ENCODE assay signal across 8 cellular contexts in the genomic region with DNA sequence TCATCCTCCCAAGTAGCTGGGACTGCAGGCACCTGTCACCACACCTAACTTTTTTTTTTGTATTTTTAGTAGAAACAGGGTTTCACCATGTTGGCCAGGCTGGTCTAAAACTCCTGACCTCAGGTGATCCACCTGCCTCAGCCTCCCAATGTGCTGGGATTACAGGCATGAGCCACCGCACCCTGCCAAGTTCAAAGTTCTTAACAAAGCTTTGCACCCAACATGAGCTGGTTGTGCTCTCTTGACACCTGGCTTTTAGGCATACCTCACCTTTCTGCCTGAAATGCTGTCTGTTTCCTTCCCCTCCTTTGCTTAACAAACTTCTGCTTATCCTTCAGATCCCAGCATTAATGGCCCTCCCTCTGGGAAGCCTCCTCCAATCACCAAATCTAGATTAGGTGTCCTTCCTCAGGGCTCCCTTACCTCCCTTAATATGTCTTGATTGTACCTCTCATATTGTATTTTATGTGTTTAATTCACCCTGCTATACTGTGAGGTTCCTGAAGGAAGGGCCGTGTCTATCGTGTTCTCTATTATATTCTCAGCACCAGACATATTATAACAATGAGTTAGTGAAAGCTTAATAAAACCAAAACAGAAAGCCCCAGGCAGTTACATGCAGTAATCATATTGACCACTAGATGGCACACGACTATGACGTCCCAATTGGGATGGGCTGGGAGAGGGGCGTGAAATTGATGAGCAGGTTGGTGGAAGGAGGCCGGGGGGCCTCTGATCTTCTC.
A peak's percentile ranks its signal among the peaks of the same experiment; 100 is the strongest.
DNase-seq lines count a peak whose midpoint lies in the region; ATAC-seq, FAIRE-seq and TF ChIP-seq lines count a peak whose summit lies in the region.

No MANE protein-coding gene starts in this region.

- H3K4me2 ChIP-seq in SU-DHL-6 (ENCODE audit: low read depth, low read length, poor library complexity, severe bottlenecking), result no peak overlapping the region

- H3K4me3 Mint-ChIP-seq in Caco-2 (ENCODE audit: unreplicated experiment) (no peak overlapping the region), nephron progenitor cell (no peak overlapping the region)
- no peak overlapping the region for H3K4me3 Mint-ChIP-seq in activated T-helper 1 cell treated with anti-CD3 and anti-CD28 coated beads, Interleukin-12 subunit alpha, Interleukin-12 subunit beta, Interleukin-2, Interleukin-4 antibody, amounts not matched to agents 30 ng/mL and 10 ng/mL and 1 ng/mL, durations not matched to agents 14 hours and 24 hours and 36 hours

- no TSS peak for BruUV-seq in Caco-2 (replicated peaks; lab: Mats Ljungman, UMichigan)

- H3K9me3 Mint-ChIP-seq in Caco-2 (ENCODE audit: unreplicated experiment) (peaks cover 11% of the 10 kb centered on the region), nephron progenitor cell (peaks cover 35% of the 10 kb centered on the region)
- H3K9me3 Mint-ChIP-seq in activated T-helper 1 cell treated with anti-CD3 and anti-CD28 coated beads, Interleukin-12 subunit alpha, Interleukin-12 subunit beta, Interleukin-2, Interleukin-4 antibody, amounts not matched to agents 30 ng/mL and 10 ng/mL and 1 ng/mL, durations not matched to agents 14 hours and 24 hours and 36 hours, result peaks cover 15% of the 10 kb centered on the region

- CTCF ChIA-PET in Caco-2 (lab: Charles Lee), result interaction anchor here (0.6 to 1.5 kb wide), 11 partner anchors 11 to 161 kb away, joined by 3 to 8 read pairs (median 4); partner anchors contain the start of gene PPARGC1B

- H3K27me3 ChIP-seq in Caco-2 (replicated peaks; ENCODE audit: control insufficient read depth, insufficient read depth, low read length), result no peaks in the 10 kb centered on the region
- H3K27me3 ChIP-seq in SU-DHL-6 (ENCODE audit: low read length), result no peaks in the 10 kb centered on the region

- ATAC-seq in sciatic nerve, result no peak
- no peak for ATAC-seq in GM21723 (IDR thresholded peaks at IDR 0.05; ENCODE audit: unreplicated experiment)

- H3K4me1 ChIP-seq in Caco-2, result no peaks in the 10 kb centered on the region

- TF ChIP-seq CTCF in Caco-2 (IDR thresholded peaks at IDR 0.05; ENCODE audit: insufficient read depth in 1 of 2, low read depth in 1 of 2, low read length in 1 of 2, severe bottlenecking in 1 of 2, unreplicated experiment in 1 of 2) (peak; percentile 78 to 89), SU-DHL-6 (IDR thresholded peaks at IDR 0.05; ENCODE audit: insufficient read depth, low read length, poor library complexity, severe bottlenecking) (peak; percentile 93), nephron progenitor cell (IDR thresholded peaks at IDR 0.05) (peak; percentile 62)

- H3K4me1 Mint-ChIP-seq in Caco-2 (ENCODE audit: low read depth, unreplicated experiment) (no peaks in the 10 kb centered on the region), nephron progenitor cell (peaks cover 21% of the 10 kb centered on the region)
- H3K4me1 Mint-ChIP-seq in activated T-helper 1 cell treated with anti-CD3 and anti-CD28 coated beads, Interleukin-12 subunit alpha, Interleukin-12 subunit beta, Interleukin-2, Interleukin-4 antibody, amounts not matched to agents 30 ng/mL and 10 ng/mL and 1 ng/mL, durations not matched to agents 14 hours and 24 hours and 36 hours (ENCODE audit: low read depth), result peaks cover 4% of the 10 kb centered on the region

- H3K9me3 ChIP-seq in Caco-2 (no peaks in the 10 kb centered on the region), SU-DHL-6 (ENCODE audit: insufficient read depth, low read length) (peaks cover 5% of the 10 kb centered on the region; the same call in 1 of the 2 replicates)

- H3K27ac Mint-ChIP-seq in Caco-2 (ENCODE audit: unreplicated experiment) (no peak overlapping the region), nephron progenitor cell (no peak overlapping the region)
- H3K27ac Mint-ChIP-seq in activated T-helper 1 cell treated with anti-CD3 and anti-CD28 coated beads, Interleukin-12 subunit alpha, Interleukin-12 subunit beta, Interleukin-2, Interleukin-4 antibody, amounts not matched to agents 30 ng/mL and 10 ng/mL and 1 ng/mL, durations not matched to agents 14 hours and 24 hours and 36 hours, result no peak overlapping the region

- H4K20me1 ChIP-seq in SU-DHL-6 (ENCODE audit: low read depth, low read length), result no peaks in the 10 kb centered on the region

- H2AFZ ChIP-seq in SU-DHL-6 (ENCODE audit: low read depth, low read length, severe bottlenecking), result no peak overlapping the region

- no peaks in the 10 kb centered on the region for H3K36me3 ChIP-seq in Caco-2 (ENCODE audit: control insufficient read depth, insufficient read depth, low read length)
- H3K36me3 ChIP-seq in SU-DHL-6 (ENCODE audit: low read length), result no peaks in the 10 kb centered on the region

- no peaks in the 10 kb centered on the region for H3K9me2 ChIP-seq in SU-DHL-6 (replicated peaks; ENCODE audit: insufficient read depth, low read length)

- TF ChIP-seq POLR2A in H54 (IDR thresholded peaks at IDR 0.05; ENCODE audit: low read depth, low read length), result no peak
- TF ChIP-seq POLR2A in erythroblast (IDR thresholded peaks at IDR 0.05; ENCODE audit: low read length), result no peak

- DNase-seq in Caco-2, result peak in 1 of 2 experiments; percentile 53
- DNase-seq in H54 (ENCODE audit: insufficient read length, low spot score), result peak; percentile 33
- DNase-seq in erythroblast (lab: John Stamatoyannopoulos, UW), result peak; percentile 51 to 68
- peak; percentile 30 for DNase-seq in nephron progenitor cell
- no peak for DNase-seq in sciatic nerve (ENCODE audit: low spot score)
- DNase-seq in activated T-helper 1 cell treated with anti-CD3 and anti-CD28 coated beads, Interleukin-12 subunit alpha, Interleukin-12 subunit beta, Interleukin-2, Interleukin-4 antibody, amounts not matched to agents 30 ng/mL and 10 ng/mL and 1 ng/mL, durations not matched to agents 14 hours and 24 hours and 36 hours (ENCODE audit: low spot score), result no peak

- no peak overlapping the region for H3K9ac ChIP-seq in SU-DHL-6 (ENCODE audit: low read length)

- H3K27ac ChIP-seq in SU-DHL-6 (ENCODE audit: low read depth, low read length), result no peak overlapping the region

- H3F3A ChIP-seq in SU-DHL-6 (ENCODE audit: insufficient read depth), result no peaks in the 10 kb centered on the region

- POLR2A ChIA-PET in Caco-2 (lab: Charles Lee), result no interaction called here

- intact Hi-C loops in Caco-2 (cut with micrococcal nuclease; ENCODE audit: unreplicated experiment) (loop anchor here (1.0 kb wide), 2 partner anchors 63 to 161 kb away; partner anchors contain the start of gene PPARGC1B), sciatic nerve (cut with DNase I) (no loop called here)
- intact Hi-C loops in activated T-helper 1 cell treated with anti-CD3 and anti-CD28 coated beads, Interleukin-12 subunit alpha, Interleukin-12 subunit beta, Interleukin-2, Interleukin-4 antibody, amounts not matched to agents 30 ng/mL and 10 ng/mL and 1 ng/mL, durations not matched to agents 14 hours and 24 hours and 36 hours (cut with micrococcal nuclease), result loop anchor here (1.0 to 5.0 kb wide), 4 partner anchors 161 to 323 kb away; partner anchors contain the start of gene SLC26A2

- no peaks in the 10 kb centered on the region for H3K79me2 ChIP-seq in SU-DHL-6 (ENCODE audit: insufficient read depth, low read length)

- no peaks in the 10 kb centered on the region for H3K36me3 Mint-ChIP-seq in Caco-2 (ENCODE audit: insufficient read depth, unreplicated experiment)
- peaks cover 13% of the 10 kb centered on the region for H3K36me3 Mint-ChIP-seq in nephron progenitor cell (ENCODE audit: low read depth)
- no peaks in the 10 kb centered on the region for H3K36me3 Mint-ChIP-seq in activated T-helper 1 cell treated with anti-CD3 and anti-CD28 coated beads, Interleukin-12 subunit alpha, Interleukin-12 subunit beta, Interleukin-2, Interleukin-4 antibody, amounts not matched to agents 30 ng/mL and 10 ng/mL and 1 ng/mL, durations not matched to agents 14 hours and 24 hours and 36 hours (ENCODE audit: low read depth)

- FAIRE-seq in H54 (lab: Jason Lieb, UNC), result no peak

- H3K27me3 Mint-ChIP-seq in Caco-2 (ENCODE audit: insufficient read depth, unreplicated experiment) (no peaks in the 10 kb centered on the region), nephron progenitor cell (ENCODE audit: low read depth, poor library complexity) (peaks cover 12% of the 10 kb centered on the region)
- H3K27me3 Mint-ChIP-seq in activated T-helper 1 cell treated with anti-CD3 and anti-CD28 coated beads, Interleukin-12 subunit alpha, Interleukin-12 subunit beta, Interleukin-2, Interleukin-4 antibody, amounts not matched to agents 30 ng/mL and 10 ng/mL and 1 ng/mL, durations not matched to agents 14 hours and 24 hours and 36 hours (ENCODE audit: insufficient read depth), result peaks cover 6% of the 10 kb centered on the region

- H3K4me3 ChIP-seq in Caco-2 (ENCODE audit: low read depth, low read length) (no peak overlapping the region), SU-DHL-6 (ENCODE audit: insufficient read depth, low read length, poor library complexity, severe bottlenecking) (no peak overlapping the region)

Comparison
In these comparisons a context has a peak if more than half of its experiments do, and no peak if none do; other contexts are left out.
1. DNase-seq: peak in H54 (single experiment), erythroblast (2 of 2) and nephron progenitor cell (single experiment); none in sciatic nerve (single experiment) and activated T-helper 1 cell treated with anti-CD3 and anti-CD28 coated beads, Interleukin-12 subunit alpha, Interleukin-12 subunit beta, Interleukin-2, Interleukin-4 antibody, amounts not matched to agents 30 ng/mL and 10 ng/mL and 1 ng/mL, durations not matched to agents 14 hours and 24 hours and 36 hours (single experiment).
2. Peak in every context shown above with its lines, with median percentiles within 50 percentile points of each other: CTCF ChIP-seq.